ENCODE assay signal across 9 cellular contexts in genomic region chr16:71853413-71853812, GRCh38. TPM values are rescaled to one million over a fixed set of nuclear protein-coding genes. Genes with fewer than 3 reads are reported as not detected.
DNase-seq lines count a peak whose midpoint lies in the region; ATAC-seq and TF ChIP-seq lines count a peak whose summit lies in the region.
"Had no signal": no experiment of that assay in that cellular context is flagged by ENCODE, and none has a peak within 500 bp of the region (broad histone marks: within the 10 kb centered on the region; RNA-seq: fewer than 3 reads in every experiment).

No MANE protein-coding gene starts in this region.

- no peak overlapping the region for H4K91ac ChIP-seq in H9 (ENCODE audit: insufficient read length, low read depth, low read length)

- H4K20me1 ChIP-seq in H9 (ENCODE audit: control insufficient read depth, insufficient read depth, insufficient read length): no peaks in the 10 kb centered on the region

- H3K4me1 ChIP-seq in H9 (ENCODE audit: insufficient read depth, low read length) (no peaks in the 10 kb centered on the region), suprapubic skin (peaks cover 19% of the 10 kb centered on the region)

- H3K27me3 Mint-ChIP-seq in chondrocyte (ENCODE audit: low read depth) (no peaks in the 10 kb centered on the region), H9 (ENCODE audit: low read depth) (no peaks in the 10 kb centered on the region; the same call in 1 of the 2 replicates)

- peaks cover 63% of the 10 kb centered on the region for H3K36me3 ChIP-seq in suprapubic skin

- TF ChIP-seq POLR2A in GM18505 (IDR thresholded peaks at IDR 0.05; ENCODE audit: borderline replicate concordance, extremely low read depth, insufficient read depth, insufficient read length): no peak
- no peak for TF ChIP-seq POLR2A in suprapubic skin (IDR thresholded peaks at IDR 0.05)

- H3K4me3 Mint-ChIP-seq in chondrocyte (ENCODE audit: unreplicated experiment): no peak overlapping the region
- H3K4me3 Mint-ChIP-seq in H9: no peak overlapping the region

- H3T11ph ChIP-seq in H9 (ENCODE audit: low read length): no peak overlapping the region

- no peak overlapping the region for H3K9ac ChIP-seq in H9 (ENCODE audit: extremely low read depth, insufficient read length, low read length)

- peak overlapping the region; percentile 22 for H3K27ac Mint-ChIP-seq in chondrocyte (ENCODE audit: unreplicated experiment)
- H3K27ac Mint-ChIP-seq in H9: peak overlapping the region in 1 of 3 experiments; percentile 74; a peak in 2 of 7 replicates

- no peak overlapping the region for H2AFZ ChIP-seq in H9 (ENCODE audit: low read length)

- ATAC-seq in GM18505 (IDR thresholded peaks at IDR 0.05; ENCODE audit: unreplicated experiment) (peak; percentile 61), GM19455 (IDR thresholded peaks at IDR 0.05; ENCODE audit: unreplicated experiment) (peak; percentile 81), HG03108 (IDR thresholded peaks at IDR 0.05; ENCODE audit: unreplicated experiment) (peak; percentile 63)

- no peaks in the 10 kb centered on the region for H3K9me3 ChIP-seq in H9 (ENCODE audit: control insufficient read depth, low read depth, low read length)
- H3K9me3 ChIP-seq in suprapubic skin: no peaks in the 10 kb centered on the region

- no peaks in the 10 kb centered on the region; the same call in 1 of the 2 replicates for H3K79me2 ChIP-seq in H9 (ENCODE audit: insufficient read depth, low read length)

- no peaks in the 10 kb centered on the region for H3K23me2 ChIP-seq in H9 (ENCODE audit: insufficient read length, low read depth, low read length, poor library complexity, severe bottlenecking)

- no peak overlapping the region for H3K14ac ChIP-seq in H9 (ENCODE audit: insufficient read depth, low read length)

- H2BK5ac ChIP-seq in H9 (ENCODE audit: insufficient read length, low read length): no peak overlapping the region

- H3K56ac ChIP-seq in H9 (ENCODE audit: insufficient read length, low read depth, low read length): no peak overlapping the region

- no peak overlapping the region for H3K4me3 ChIP-seq in suprapubic skin

- no peak overlapping the region for H2BK15ac ChIP-seq in H9 (ENCODE audit: low read depth, low read length)

- H3K9me3 Mint-ChIP-seq in chondrocyte (ENCODE audit: low read depth): no peaks in the 10 kb centered on the region
- no peaks in the 10 kb centered on the region for H3K9me3 Mint-ChIP-seq in H9

- peaks cover 18% of the 10 kb centered on the region for H3K36me3 Mint-ChIP-seq in chondrocyte (ENCODE audit: low read depth)
- H3K36me3 Mint-ChIP-seq in H9 (ENCODE audit: insufficient read depth in 1 of 3, low read depth in 3 of 3): peaks cover 13 to 57% (median 36%) of the 10 kb centered on the region in 3 experiments; a peak in 6 of 7 replicates

- H2BK120ac ChIP-seq in H9 (ENCODE audit: low read depth, low read length, poor library complexity, severe bottlenecking): no peak overlapping the region

- H3K79me1 ChIP-seq in H9 (ENCODE audit: insufficient read depth, low read depth, low read length, poor library complexity, severe bottlenecking): no peaks in the 10 kb centered on the region

- H3K27me3 ChIP-seq in H9 (ENCODE audit: insufficient read depth, low read length): no peaks in the 10 kb centered on the region
- no peaks in the 10 kb centered on the region for H3K27me3 ChIP-seq in suprapubic skin

- H2AK5ac ChIP-seq in H9 (ENCODE audit: insufficient read length, low read length): no peak overlapping the region

- H3K4me1 Mint-ChIP-seq in chondrocyte (ENCODE audit: low read depth) (peaks cover 18% of the 10 kb centered on the region), H9 (no peaks in the 10 kb centered on the region)

- no peak overlapping the region for H4K8ac ChIP-seq in H9 (replicated peaks; ENCODE audit: insufficient read length, low read depth, low read length)

- no peak overlapping the region for H3K23ac ChIP-seq in H9 (ENCODE audit: insufficient read length, low read depth, low read length)

- no peak overlapping the region for H2BK12ac ChIP-seq in H9 (ENCODE audit: insufficient read length, low read depth, low read length)

- WGBS in H9 (ENCODE audit: extremely low coverage, insufficient read length, low lambda C conversion rate): no CpG with 5 or more reads among the region's 4 CpGs
- 90% methylated on average over 4 of the region's 4 CpGs for WGBS in suprapubic skin

- H3K27ac ChIP-seq in H9 (ENCODE audit: insufficient read length, low read depth, low read length) (no peak overlapping the region), suprapubic skin (no peak overlapping the region)

- no peak overlapping the region for H3K18ac ChIP-seq in H9 (ENCODE audit: insufficient read length, low read depth, low read length)

- no peak overlapping the region for H3K4ac ChIP-seq in H9 (ENCODE audit: low read depth, low read length)

- no peak for TF ChIP-seq EP300 in suprapubic skin (IDR thresholded peaks at IDR 0.05)

- H4K5ac ChIP-seq in H9 (ENCODE audit: insufficient read length, low read depth, low read length): no peak overlapping the region

- TF ChIP-seq CTCF in chondrocyte (IDR thresholded peaks at IDR 0.05) (no peak), H9 (conservative IDR thresholded peaks at IDR 0.05) (no peak), suprapubic skin (IDR thresholded peaks at IDR 0.05) (no peak)

- DNase-seq in chondrocyte (ENCODE audit: low spot score): no peak
- no peak for DNase-seq in H9
- no peak for DNase-seq in HT-29 (ENCODE audit: low spot score)
- DNase-seq in glomerular visceral epithelial cell (ENCODE audit: extremely low spot score): no peak
- no peak for DNase-seq in suprapubic skin (ENCODE audit: low spot score in 2 of 2)
- DNase-seq: retina had no signal

- H3K4me2 ChIP-seq in H9 (ENCODE audit: insufficient read depth, insufficient read length, low read length): no peak overlapping the region

- no peak overlapping the region for H2BK20ac ChIP-seq in H9 (ENCODE audit: low read depth, low read length, poor library complexity, severe bottlenecking)

RNA-seq across cellular contexts. Expression of gene ATXN1L, which starts 7.6 kb away (rescaled TPM):
- total RNA-seq in chondrocyte (29.4 to 32.4 TPM (median 30.8 TPM) in 3 replicates), H9 (2021) (30.1 and 30.3 TPM in 2 replicates), suprapubic skin (10 to 100 TPM; 24.8 to 38.3 (median 35.0) TPM)
- 12.3 and 14.1 TPM in 2 replicates for total RNA-seq in HT-29 (2014; rRNA removed; shearing (Covaris generic))

RNA-seq across cellular contexts. Expression of gene ZNF821, which starts 30.6 kb away (rescaled TPM):
- total RNA-seq in chondrocyte (10.6 to 12.0 TPM (median 11.2 TPM) in 3 replicates), H9 (2021) (11.6 and 12.5 TPM in 2 replicates), suprapubic skin (10 to 100 TPM in 2 of 4 donors, 1 to 10 TPM in 2; 7.4 to 17.6 (median 12.1) TPM)
- total RNA-seq in HT-29 (2014; rRNA removed; shearing (Covaris generic)): 7.4 and 10.8 TPM in 2 replicates

RNA-seq across cellular contexts. Expression of gene IST1, which starts 41.9 kb away (rescaled TPM):
- total RNA-seq in chondrocyte (172 to 174 TPM (median 172 TPM) in 3 replicates), H9 (2021) (263 and 264 TPM in 2 replicates), suprapubic skin (100 to 1,000 TPM; 171 to 405 (median 201) TPM)
- 115 and 136 TPM in 2 replicates for total RNA-seq in HT-29 (2014; rRNA removed; shearing (Covaris generic))

RNA-seq across cellular contexts. Expression of gene AP1G1, which starts 44.8 kb away (rescaled TPM):
- total RNA-seq in chondrocyte (62.7 to 82.0 TPM (median 62.9 TPM) in 3 replicates), H9 (2021) (79.2 and 83.1 TPM in 2 replicates), suprapubic skin (100 to 1,000 TPM in 1 of 4 donors, 10 to 100 TPM in 3; 77.1 to 153 (median 86.3) TPM)
- total RNA-seq in HT-29 (2014; rRNA removed; shearing (Covaris generic)): 54.3 and 57.2 TPM in 2 replicates
